In the genomic region with DNA sequence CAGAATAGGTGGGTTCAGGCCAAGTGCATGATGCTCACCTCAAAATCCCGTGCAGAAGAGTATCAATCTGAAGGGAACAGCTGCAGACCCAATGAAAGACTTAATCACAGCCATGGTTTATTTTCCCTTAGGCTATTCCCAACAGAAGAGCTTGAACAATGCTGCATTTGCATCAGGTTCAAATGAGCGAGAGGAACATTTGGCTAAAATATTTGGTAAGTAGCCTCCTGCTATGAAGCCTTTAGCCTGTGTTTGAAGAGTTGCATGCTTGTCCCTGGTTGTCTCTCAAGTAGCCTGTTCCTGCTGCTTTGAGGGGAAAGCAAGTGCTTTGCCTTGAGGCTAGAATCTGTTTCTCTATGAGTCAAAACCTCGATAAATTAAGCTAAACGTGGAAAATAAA, we compare ENCODE assay signal across 18 cellular contexts.
"Had no signal": no experiment of that assay in that cellular context is flagged by ENCODE, and none has a peak within 500 bp of the region (broad histone marks: within the 10 kb centered on the region; RNA-seq: fewer than 3 reads in every experiment).

No MANE protein-coding gene starts in this region.

- H3K9ac ChIP-seq: parathyroid adenoma had no signal

- H3K4me3 ChIP-seq: adrenal gland, breast epithelium, coronary artery, stomach, upper lobe of right lung had no signal

- H3K4me1 ChIP-seq: adrenal gland, breast epithelium, parathyroid adenoma, stomach, upper lobe of right lung had no signal

- DNase-seq: activated CD8-positive, alpha-beta memory T cell treated with anti-CD3 and anti-CD28 coated beads for 24 hours; activated CD8-positive, alpha-beta memory T cell treated with anti-CD3 and anti-CD28 coated beads, Interleukin-2, amount 50 U/mL, for 48 hours; activated effector memory CD4-positive, alpha-beta T cell treated with anti-CD3 and anti-CD28 coated beads, Interleukin-2, amount 50 U/mL, for 16 hours; activated naive CD4-positive, alpha-beta T cell treated with anti-CD3 and anti-CD28 coated beads, Interleukin-2, amount 50 U/mL, for 16 hours; activated T-cell treated with anti-CD3 and anti-CD28 coated beads, Interleukin-2, amount 50 U/mL, for 72 hours; adrenal gland; immature natural killer cell; mesenchymal stem cell; natural killer cell; stomach; T1000; upper lobe of right lung had no signal

- H3K9me3 ChIP-seq: adrenal gland, breast epithelium, neutrophil, stomach, upper lobe of right lung had no signal

- ATAC-seq: activated T-cell treated with anti-CD3 and anti-CD28 coated beads, Interleukin-2, amount 50 U/mL, for 72 hours; natural killer cell; sciatic nerve; stimulated activated effector memory CD8-positive, alpha-beta T cell treated with anti-CD3 and anti-CD28 coated beads, Interleukin-12 subunit alpha, Interleukin-12 subunit beta, amount 100 ng/mL, for 72 hours; upper lobe of right lung had no signal

- H3K27me3 ChIP-seq: adrenal gland, breast epithelium, neutrophil, stomach, upper lobe of right lung had no signal

- H3K27ac ChIP-seq: adrenal gland, breast epithelium, coronary artery, neutrophil, parathyroid adenoma, stomach, upper lobe of right lung had no signal

- H3K36me3 ChIP-seq: adrenal gland, breast epithelium, neutrophil, stomach, upper lobe of right lung had no signal
